In the genomic region with DNA sequence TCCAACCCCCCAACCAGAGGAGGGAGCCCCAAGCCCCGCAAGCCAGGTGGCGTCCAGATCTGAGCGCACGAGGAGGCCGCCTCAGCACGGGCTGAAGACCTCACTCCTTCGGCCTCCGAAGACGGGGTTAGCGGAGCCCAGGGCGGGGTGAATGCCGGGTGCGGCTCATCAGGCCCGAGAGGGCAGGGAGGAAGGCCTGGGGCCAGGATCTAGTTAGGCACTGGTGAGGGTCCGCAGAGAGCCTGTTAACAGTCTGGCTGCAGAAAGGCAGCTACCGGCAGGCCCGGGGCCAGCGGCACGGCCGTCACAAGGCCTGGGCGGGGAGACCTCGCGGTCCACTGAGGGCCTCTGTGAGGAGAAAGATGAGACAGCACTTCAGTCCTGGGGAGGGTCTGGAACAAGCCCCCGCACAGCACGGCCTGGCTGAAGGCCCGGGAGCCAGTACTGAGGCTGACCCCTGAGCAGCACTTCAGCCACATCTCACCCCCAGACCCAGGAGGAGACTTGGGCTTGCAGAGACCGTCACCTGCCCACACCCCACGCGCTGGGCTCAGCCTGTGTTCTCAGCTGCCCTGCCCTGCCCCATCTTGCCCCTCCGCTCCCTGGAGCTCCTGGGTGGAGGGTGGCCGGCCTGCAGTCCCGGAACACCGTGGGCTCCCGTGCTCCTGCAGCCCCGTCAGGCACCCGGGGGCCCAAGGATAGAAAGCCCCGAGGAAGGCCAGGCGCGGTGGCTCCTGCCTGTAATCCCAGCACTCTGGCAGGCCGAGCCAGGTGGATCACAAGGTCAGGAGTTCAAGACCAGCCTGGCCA, we compare ENCODE assay signal across 31 cellular contexts.
"Had no signal": no experiment of that assay in that cellular context is flagged by ENCODE, and none has a peak within 500 bp of the region (broad histone marks: within the 10 kb centered on the region; RNA-seq: fewer than 3 reads in every experiment).

No MANE protein-coding gene starts in this region.

- H3K4me3 ChIP-seq: gastroesophageal sphincter, hepatocyte, ovary, sigmoid colon, suprapubic skin, tibial artery, upper lobe of right lung had no signal

- H3K4me1 Mint-ChIP-seq: activated naive CD4-positive, alpha-beta T cell treated with anti-CD3 and anti-CD28 coated beads, Interleukin-2, amount 10 ng/mL, durations not matched to agents 7 days and 5 days; activated naive CD8-positive, alpha-beta T cell treated with anti-CD3 and anti-CD28 coated beads, Interleukin-2, amount 10 ng/mL, durations not matched to agents 7 days and 5 days had no signal

- H3K36me3 Mint-ChIP-seq: activated CD4-positive, alpha-beta memory T cell treated with anti-CD3 and anti-CD28 coated beads for 36 hours; activated naive CD4-positive, alpha-beta T cell treated with anti-CD3 and anti-CD28 coated beads, Interleukin-2, amount 10 ng/mL, durations not matched to agents 7 days and 5 days; activated naive CD8-positive, alpha-beta T cell treated with anti-CD3 and anti-CD28 coated beads, Interleukin-2, amount 10 ng/mL, durations not matched to agents 7 days and 5 days; mesothelial cell of epicardium; naive B cell had no signal

- H3K27me3 ChIP-seq: brain microvascular endothelial cell, gastroesophageal sphincter, hepatocyte, ovary, sigmoid colon, suprapubic skin, tibial artery, upper lobe of right lung had no signal

- H3K4me2 ChIP-seq: hepatocyte had no signal

- H2AFZ ChIP-seq: hepatocyte had no signal

- H3K9me3 Mint-ChIP-seq: activated CD4-positive, alpha-beta memory T cell treated with anti-CD3 and anti-CD28 coated beads for 36 hours; activated naive CD4-positive, alpha-beta T cell treated with anti-CD3 and anti-CD28 coated beads, Interleukin-2, amount 10 ng/mL, durations not matched to agents 7 days and 5 days; activated naive CD8-positive, alpha-beta T cell treated with anti-CD3 and anti-CD28 coated beads, Interleukin-2, amount 10 ng/mL, durations not matched to agents 7 days and 5 days; activated T-helper 1 cell treated with anti-CD3 and anti-CD28 coated beads, Interleukin-12 subunit alpha, Interleukin-12 subunit beta, Interleukin-2, Interleukin-4 antibody, amounts not matched to agents 30 ng/mL and 10 ng/mL and 1 ng/mL, durations not matched to agents 14 hours and 24 hours and 36 hours; mesothelial cell of epicardium; naive B cell; nephron progenitor cell had no signal

- H3K4me3 Mint-ChIP-seq: activated CD4-positive, alpha-beta memory T cell treated with anti-CD3 and anti-CD28 coated beads for 36 hours; activated naive CD4-positive, alpha-beta T cell treated with anti-CD3 and anti-CD28 coated beads, Interleukin-2, amount 10 ng/mL, durations not matched to agents 7 days and 5 days; activated naive CD8-positive, alpha-beta T cell treated with anti-CD3 and anti-CD28 coated beads, Interleukin-2, amount 10 ng/mL, durations not matched to agents 7 days and 5 days; activated T-helper 1 cell treated with anti-CD3 and anti-CD28 coated beads, Interleukin-12 subunit alpha, Interleukin-12 subunit beta, Interleukin-2, Interleukin-4 antibody, amounts not matched to agents 30 ng/mL and 10 ng/mL and 1 ng/mL, durations not matched to agents 14 hours and 24 hours and 36 hours; mesothelial cell of epicardium; nephron progenitor cell had no signal

- ATAC-seq: activated CD4-positive, CD25-positive, alpha-beta regulatory T cell treated with anti-CD3 and anti-CD28 coated beads, Interleukin-2, amount 50 U/mL, for 24 hours; gastroesophageal sphincter; left cardiac atrium; left ventricle myocardium superior; upper lobe of right lung had no signal

- H3K9me3 ChIP-seq: gastroesophageal sphincter, ovary, sigmoid colon, suprapubic skin, tibial artery, upper lobe of right lung had no signal

- H3K36me3 ChIP-seq: brain microvascular endothelial cell, gastroesophageal sphincter, ovary, sigmoid colon, suprapubic skin, tibial artery, upper lobe of right lung had no signal

- FAIRE-seq: astrocyte, endothelial cell of umbilical vein, small intestine had no signal

- DNase-seq: activated CD4-positive, alpha-beta memory T cell treated with anti-CD3 and anti-CD28 coated beads for 36 hours; activated CD4-positive, alpha-beta T cell treated with anti-CD3 and anti-CD28 coated beads for 48 hours; activated CD8-positive, alpha-beta memory T cell treated with anti-CD3 and anti-CD28 coated beads, Interleukin-2, amount 50 U/mL, for 4 hours; activated gamma-delta T cell; activated naive CD4-positive, alpha-beta T cell treated with anti-CD3 and anti-CD28 coated beads, Interleukin-2, amount 10 ng/mL, durations not matched to agents 7 days and 5 days; activated naive CD8-positive, alpha-beta T cell treated with anti-CD3 and anti-CD28 coated beads, Interleukin-2, amount 10 ng/mL, durations not matched to agents 7 days and 5 days; activated T-cell treated with anti-CD3 and anti-CD28 coated beads, Interleukin-2, amount 50 U/mL, for 1 hour; brain microvascular endothelial cell; central memory CD4-positive, alpha-beta T cell; islet precursor cell; left cardiac atrium; left ventricle myocardium superior; mammary epithelial cell; naive B cell; nephron progenitor cell; ovary; sigmoid colon; small intestine; stimulated activated CD4-positive, alpha-beta T cell treated with anti-CD3 and anti-CD28 coated beads, Interleukin-2, amount 100 ng/mL, for 24 hours; stimulated activated naive CD4-positive, alpha-beta T cell; tibial artery; upper lobe of right lung had no signal

- H3K27ac ChIP-seq: brain microvascular endothelial cell, gastroesophageal sphincter, hepatocyte, ovary, sigmoid colon, suprapubic skin, tibial artery, upper lobe of right lung had no signal

- H3K27me3 Mint-ChIP-seq: activated CD4-positive, alpha-beta memory T cell treated with anti-CD3 and anti-CD28 coated beads for 36 hours; activated naive CD4-positive, alpha-beta T cell treated with anti-CD3 and anti-CD28 coated beads, Interleukin-2, amount 10 ng/mL, durations not matched to agents 7 days and 5 days; activated naive CD8-positive, alpha-beta T cell treated with anti-CD3 and anti-CD28 coated beads, Interleukin-2, amount 10 ng/mL, durations not matched to agents 7 days and 5 days; naive B cell; progenitor cell of endocrine pancreas had no signal

- H3K79me2 ChIP-seq: hepatocyte had no signal

- H3K4me1 ChIP-seq: gastroesophageal sphincter, sigmoid colon, suprapubic skin, tibial artery, upper lobe of right lung had no signal

- H3K27ac Mint-ChIP-seq: activated CD4-positive, alpha-beta memory T cell treated with anti-CD3 and anti-CD28 coated beads for 36 hours; activated naive CD4-positive, alpha-beta T cell treated with anti-CD3 and anti-CD28 coated beads, Interleukin-2, amount 10 ng/mL, durations not matched to agents 7 days and 5 days; activated naive CD8-positive, alpha-beta T cell treated with anti-CD3 and anti-CD28 coated beads, Interleukin-2, amount 10 ng/mL, durations not matched to agents 7 days and 5 days; activated T-helper 1 cell treated with anti-CD3 and anti-CD28 coated beads, Interleukin-12 subunit alpha, Interleukin-12 subunit beta, Interleukin-2, Interleukin-4 antibody, amounts not matched to agents 30 ng/mL and 10 ng/mL and 1 ng/mL, durations not matched to agents 14 hours and 24 hours and 36 hours; mesothelial cell of epicardium had no signal
